In the genomic region with DNA sequence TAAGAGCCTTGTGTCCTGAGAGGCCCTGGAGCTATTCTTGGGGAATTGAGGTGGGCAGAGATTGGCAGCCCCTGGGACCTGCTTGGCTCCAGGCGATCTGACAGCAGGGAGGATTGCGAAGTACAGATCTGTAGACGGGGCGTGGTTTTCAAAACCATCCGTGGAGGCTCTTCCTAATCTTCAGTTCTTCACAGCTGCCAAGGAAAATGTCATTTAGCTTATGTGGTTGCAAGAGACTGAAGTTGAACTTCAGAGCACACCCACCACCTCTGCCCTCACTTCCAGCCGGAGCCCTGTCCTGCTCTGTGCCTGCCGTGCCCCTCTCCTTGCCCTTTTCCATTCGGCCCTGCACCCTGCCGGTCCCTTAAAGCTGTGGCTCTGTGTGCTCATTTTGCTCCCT, we compare ENCODE assay signal across 13 cellular contexts. TPM values are rescaled to one million over a fixed set of nuclear protein-coding genes. Genes with fewer than 3 reads are reported as not detected.
DNase-seq lines count a peak whose midpoint lies in the region; ATAC-seq, FAIRE-seq and TF ChIP-seq lines count a peak whose summit lies in the region.
"Had no signal": no experiment of that assay in that cellular context is flagged by ENCODE, and none has a peak within 500 bp of the region (broad histone marks: within the 10 kb centered on the region; RNA-seq: fewer than 3 reads in every experiment).

No MANE protein-coding gene starts in this region.

- no peak overlapping the region for H3K56ac ChIP-seq in IMR-90 (ENCODE audit: extremely low read depth, insufficient read depth, low read length)

- H3K9ac ChIP-seq in IMR-90 (ENCODE audit: low read depth, low read length): no peak overlapping the region
- H3K9ac ChIP-seq in kidney (ENCODE audit: low read length in 2 of 2): no peak overlapping the region

- 0 out of 2 replicates have a peak, but pooled peaks have one; percentile 10 for ATAC-seq in IMR-90 (ENCODE audit: low read depth)
- no peak for ATAC-seq in GM18907 (IDR thresholded peaks at IDR 0.05; ENCODE audit: unreplicated experiment)
- no peak for ATAC-seq in foreskin keratinocyte
- no peak for ATAC-seq in HG03521 (IDR thresholded peaks at IDR 0.05; ENCODE audit: unreplicated experiment)

- no TSS peak for BruUV-seq in IMR-90 (replicated peaks; lab: Mats Ljungman, UMichigan)

- no peak for FAIRE-seq in kidney (lab: Jason Lieb, UNC)

- no peak overlapping the region for H2BK15ac ChIP-seq in IMR-90 (ENCODE audit: low read depth, low read length)

- no peaks in the 10 kb centered on the region for H3K27me3 ChIP-seq in AG04450 (ENCODE audit: control insufficient read depth, insufficient read depth, low read length)
- H3K27me3 ChIP-seq in IMR-90 (ENCODE audit: control insufficient read depth, insufficient read depth, low read length): no peaks in the 10 kb centered on the region
- H3K27me3 ChIP-seq in foreskin keratinocyte: no peaks in the 10 kb centered on the region
- H3K27me3 ChIP-seq: body of pancreas had no signal

- peak overlapping the region; percentile 38 for H3K27ac Mint-ChIP-seq in chondrocyte (ENCODE audit: unreplicated experiment)

- peaks cover 46 to 76% of the 10 kb centered on the region in 2 experiments for H3K79me1 ChIP-seq in IMR-90 (ENCODE audit: low read depth in 1 of 2, low read length in 2 of 2)

- peaks cover 15% of the 10 kb centered on the region for H3K4me1 Mint-ChIP-seq in chondrocyte (ENCODE audit: low read depth)

- H3K27me3 Mint-ChIP-seq in chondrocyte (ENCODE audit: low read depth): no peaks in the 10 kb centered on the region

- peaks cover 5% of the 10 kb centered on the region for H3K9me1 ChIP-seq in IMR-90 (ENCODE audit: insufficient read depth, low read length)

- H3K14ac ChIP-seq in IMR-90 (replicated peaks; ENCODE audit: low read depth, low read length): no peak overlapping the region; the same call in 1 of the 2 replicates

- no peak overlapping the region for H2BK20ac ChIP-seq in IMR-90 (ENCODE audit: low read depth, low read length)

- H4K8ac ChIP-seq in IMR-90 (ENCODE audit: low read depth in 2 of 2, low read length in 2 of 2): no peak overlapping the region

- TF ChIP-seq RAD21 in IMR-90 (IDR thresholded peaks at IDR 0.05; ENCODE audit: low read length): no peak

- peak overlapping the region; percentile 11 for H3K27ac ChIP-seq in AG04450 (ENCODE audit: low read depth, low read length)
- H3K27ac ChIP-seq in IMR-90 (ENCODE audit: insufficient read depth, low read length): no peak overlapping the region
- H3K27ac ChIP-seq in kidney (ENCODE audit: low read depth in 2 of 2, low read length in 2 of 2): no peak overlapping the region
- no peak overlapping the region for H3K27ac ChIP-seq in foreskin keratinocyte

- H3K18ac ChIP-seq in IMR-90 (ENCODE audit: low read depth, low read length): no peak overlapping the region

- POLR2A ChIA-PET in AG04450 (lab: Yijun Ruan, JAX): interaction anchor here (1.6 kb wide), 1 partner anchor 68 kb away, joined by 3 read pairs; the partner anchor contains the start of gene UQCC5
- POLR2A ChIA-PET in IMR-90 (lab: Charles Lee; ENCODE audit: unreplicated experiment): no interaction called here

- no peak overlapping the region for H3K23ac ChIP-seq in IMR-90 (ENCODE audit: low read depth, low read length)

- H4K20me1 ChIP-seq in IMR-90 (ENCODE audit: insufficient read depth, low read length): peaks cover 58% of the 10 kb centered on the region

- TF ChIP-seq POLR2A in IMR-90 (IDR thresholded peaks at IDR 0.05; ENCODE audit: low read depth, low read length): no peak

- H3K4me3 Mint-ChIP-seq in chondrocyte (ENCODE audit: unreplicated experiment): no peak overlapping the region

- dilution Hi-C loops in IMR-90 (cut with HindIII; ENCODE audit: low sequenced_read_pairs, unreplicated experiment): no loop called here

- no peak overlapping the region for H3K4ac ChIP-seq in IMR-90 (ENCODE audit: low read depth, low read length)

- DNase-seq in AG04450 (ENCODE audit: low read depth, low spot score) (no peak), IMR-90 (no peak), chondrocyte (ENCODE audit: low spot score) (no peak), kidney (peak; percentile 50), foreskin keratinocyte (no peak), HK-2 (ENCODE audit: unreplicated experiment) (no peak)
- DNase-seq: mammary epithelial cell, NCI-H1436, OCI-M1 had no signal

- H3K4me2 ChIP-seq in IMR-90 (ENCODE audit: low read depth, low read length): no peak overlapping the region

- no peak overlapping the region for H2BK5ac ChIP-seq in IMR-90 (ENCODE audit: low read depth, low read length, poor library complexity, severe bottlenecking)

- H3K36me3 ChIP-seq in IMR-90 (ENCODE audit: control insufficient read depth, insufficient read depth, low read length) (peaks cover 47% of the 10 kb centered on the region), kidney (ENCODE audit: control insufficient read depth in 1 of 2, insufficient read depth in 2 of 2, low read length in 2 of 2) (peaks cover 18 to 19% of the 10 kb centered on the region in 2 donors)

- no peak overlapping the region for H2AFZ ChIP-seq in IMR-90 (replicated peaks; ENCODE audit: low read length, poor library complexity)

- CTCF ChIA-PET in AG04450 (lab: Charles Lee) (no interaction called here), IMR-90 (lab: Yijun Ruan, JAX) (interaction anchor here (0.6 kb wide), 1 partner anchor 97 kb away, joined by 4 read pairs; no protein-coding TSS in a partner anchor)

- no peak overlapping the region for H3K4me3 ChIP-seq in AG04450 (ENCODE audit: low read depth, low read length)
- H3K4me3 ChIP-seq in IMR-90 (ENCODE audit: insufficient read depth, low read depth, low read length): no peak overlapping the region
- H3K4me3 ChIP-seq in kidney (ENCODE audit: low read length in 2 of 2): no peak overlapping the region
- H3K4me3 ChIP-seq: body of pancreas had no signal

- in situ Hi-C loops in IMR-90 (cut with MboI; ENCODE audit: low sequenced_read_pairs): no loop called here

- intact Hi-C loops in IMR-90 (cut with micrococcal nuclease): no loop called here
- intact Hi-C loops in kidney (cut with DNase I): no loop called here

- H2AK5ac ChIP-seq in IMR-90 (ENCODE audit: low read depth, low read length): no peak overlapping the region

- no peak overlapping the region for H4K5ac ChIP-seq in IMR-90 (ENCODE audit: low read depth, low read length)

- TF ChIP-seq CTCF in AG04450 (IDR thresholded peaks at IDR 0.05; ENCODE audit: low read depth, low read length) (no peak), IMR-90 (conservative IDR thresholded peaks at IDR 0.05; ENCODE audit: low read depth, low read length) (no peak), chondrocyte (IDR thresholded peaks at IDR 0.05) (no peak), kidney (IDR thresholded peaks at IDR 0.05; ENCODE audit: borderline replicate concordance, extremely low read depth, insufficient read depth) (no peak), foreskin keratinocyte (conservative IDR thresholded peaks at IDR 0.05) (no peak)

- H3K9me3 Mint-ChIP-seq in chondrocyte (ENCODE audit: low read depth): no peaks in the 10 kb centered on the region

- H4K91ac ChIP-seq in IMR-90 (ENCODE audit: insufficient read depth, low read depth, low read length): no peak overlapping the region

- peaks cover 11% of the 10 kb centered on the region; the same call in 1 of the 2 replicates for H3K4me1 ChIP-seq in IMR-90 (ENCODE audit: control insufficient read depth, insufficient read depth, low read length)
- H3K4me1 ChIP-seq in kidney (ENCODE audit: control insufficient read depth in 1 of 2, insufficient read depth in 1 of 2, low read depth in 1 of 2, low read length in 2 of 2): peaks cover 0 to 2% of the 10 kb centered on the region in 2 donors
- H3K4me1 ChIP-seq in foreskin keratinocyte: no peaks in the 10 kb centered on the region

- H2BK120ac ChIP-seq in IMR-90 (ENCODE audit: low read depth, low read length): no peak overlapping the region

- WGBS in IMR-90 (ENCODE audit: extremely low coverage in 2 of 2, insufficient read length in 1 of 2), 2 experiments: no CpG with 5 or more reads among the region's 9 CpGs

- H2AK9ac ChIP-seq in IMR-90 (replicated peaks; ENCODE audit: low read depth, low read length, poor library complexity): no peak overlapping the region

- no peaks in the 10 kb centered on the region for H3K9me3 ChIP-seq in AG04450 (ENCODE audit: control insufficient read depth, insufficient read depth, low read length)
- H3K9me3 ChIP-seq in IMR-90 (ENCODE audit: control insufficient read depth, insufficient read depth, low read length): no peaks in the 10 kb centered on the region
- no peaks in the 10 kb centered on the region for H3K9me3 ChIP-seq in kidney (ENCODE audit: control insufficient read depth in 1 of 2, low read length in 2 of 2)
- H3K9me3 ChIP-seq: body of pancreas had no signal

- H3K36me3 Mint-ChIP-seq in chondrocyte (ENCODE audit: low read depth): peaks cover 8% of the 10 kb centered on the region

RNA-seq across cellular contexts. Expression of gene NISCH, which starts 12.9 kb away (rescaled TPM):
- 71.0 and 73.0 TPM in 2 replicates for polyA plus RNA-seq in AG04450 (2011; rRNA removed)
- 104 and 115 TPM in 2 replicates for polyA minus RNA-seq in AG04450 (2011; rRNA and poly(A)+ RNA removed)
- total RNA-seq in IMR-90 (2012; rRNA removed): 34.2 and 36.9 TPM in 2 replicates
- polyA plus RNA-seq in IMR-90 (2012; rRNA removed): 86.0 and 92.2 TPM in 2 replicates
- polyA plus RNA-seq in IMR-90 (2012; cell fraction: cytosol; rRNA removed): 37.7 and 53.7 TPM in 2 replicates
- 524 and 765 TPM in 2 replicates for polyA plus RNA-seq in IMR-90 (2012; cell fraction: nucleus; rRNA removed; ENCODE audit: low replicate concordance)
- total RNA-seq in chondrocyte: 97.6 to 121 TPM (median 101 TPM) in 3 replicates
- 98.7 TPM for total RNA-seq in kidney
- 36.1 TPM for polyA plus RNA-seq in kidney (ENCODE audit: insufficient read depth, low read depth, low replicate concordance)
- 40.3 and 52.9 TPM in 2 replicates for total RNA-seq in foreskin keratinocyte
- polyA plus RNA-seq in foreskin keratinocyte: 20.9 and 23.9 TPM in 2 replicates

RNA-seq across cellular contexts. Expression of gene TNNC1, which starts 14.5 kb away (rescaled TPM):
- 1.7 and 1.9 TPM in 2 replicates for polyA plus RNA-seq in AG04450 (2011; rRNA removed)
- polyA minus RNA-seq in AG04450 (2011; rRNA and poly(A)+ RNA removed): 1.4 and 2.0 TPM in 2 replicates
- 1.1 and 1.3 TPM in 2 replicates for total RNA-seq in IMR-90 (2012; rRNA removed)
- 4.0 and 4.6 TPM in 2 replicates for polyA plus RNA-seq in IMR-90 (2012; rRNA removed)
- polyA plus RNA-seq in IMR-90 (2012; cell fraction: cytosol; rRNA removed): 1.8 and 2.3 TPM in 2 replicates
- polyA plus RNA-seq in IMR-90 (2012; cell fraction: nucleus; rRNA removed; ENCODE audit: low replicate concordance): 3.4 and 6.2 TPM in 2 replicates
- total RNA-seq in chondrocyte: 3.3 to 13.7 TPM (median 12.7 TPM) in 3 replicates
- total RNA-seq in kidney: 2.2 TPM
- polyA plus RNA-seq in kidney (ENCODE audit: insufficient read depth, low read depth, low replicate concordance): 86.6 TPM
- not detected in 2 replicates for total RNA-seq in foreskin keratinocyte
- 0.19 TPM in 2 replicates for polyA plus RNA-seq in foreskin keratinocyte
- total RNA-seq: glomerular endothelial cell had no signal

RNA-seq across cellular contexts. Expression of gene SEMA3G, which starts 23.4 kb away (rescaled TPM):
- polyA plus RNA-seq in AG04450 (2011; rRNA removed) (0.02 TPM in 1 of 2 replicates, not detected in the other), IMR-90 (2012; rRNA removed) (0.04 and 0.07 TPM in 2 replicates), kidney (ENCODE audit: insufficient read depth, low read depth, low replicate concordance) (28.2 TPM), foreskin keratinocyte (0.06 and 0.11 TPM in 2 replicates)
- polyA minus RNA-seq in AG04450 (2011; rRNA and poly(A)+ RNA removed): 0.28 TPM in 1 of 2 replicates, not detected in the other
- total RNA-seq in IMR-90 (2012; rRNA removed) (not detected in 2 replicates), chondrocyte (0.17 TPM in 1 of 3 replicates, not detected in the others), kidney (25.7 TPM), foreskin keratinocyte (0.10 and 0.21 TPM in 2 replicates)
- polyA plus RNA-seq in IMR-90 (2012; cell fraction: cytosol; rRNA removed): 0.01 and 0.07 TPM in 2 replicates
- polyA plus RNA-seq in IMR-90 (2012; cell fraction: nucleus; rRNA removed; ENCODE audit: low replicate concordance): 0.01 and 0.03 TPM in 2 replicates

RNA-seq across cellular contexts. Expression of gene STAB1, which starts 26.8 kb away (rescaled TPM):
- polyA plus RNA-seq in AG04450 (2011; rRNA removed) (0.02 TPM in 1 of 2 replicates, not detected in the other), IMR-90 (2012; rRNA removed) (0.04 TPM in 1 of 2 replicates, not detected in the other), kidney (ENCODE audit: insufficient read depth, low read depth, low replicate concordance) (98.4 TPM), foreskin keratinocyte (0.01 and 0.08 TPM in 2 replicates)
- polyA minus RNA-seq in AG04450 (2011; rRNA and poly(A)+ RNA removed): 0.09 TPM in 1 of 2 replicates, not detected in the other
- total RNA-seq in IMR-90 (2012; rRNA removed) (not detected in 2 replicates), chondrocyte (not detected in 3 replicates), kidney (379 TPM), foreskin keratinocyte (not detected in 2 replicates)
- 0.04 TPM in 1 of 2 replicates, not detected in the other for polyA plus RNA-seq in IMR-90 (2012; cell fraction: cytosol; rRNA removed)
- polyA plus RNA-seq in IMR-90 (2012; cell fraction: nucleus; rRNA removed; ENCODE audit: low replicate concordance): 0.24 and 0.60 TPM in 2 replicates

RNA-seq across cellular contexts. Expression of gene PHF7, which starts 57.9 kb away (rescaled TPM):
- polyA plus RNA-seq in AG04450 (2011; rRNA removed): 1.8 and 2.6 TPM in 2 replicates
- polyA minus RNA-seq in AG04450 (2011; rRNA and poly(A)+ RNA removed): 1.1 and 3.6 TPM in 2 replicates
- 2.5 and 2.9 TPM in 2 replicates for total RNA-seq in IMR-90 (2012; rRNA removed)
- polyA plus RNA-seq in IMR-90 (2012; rRNA removed): 2.1 and 2.8 TPM in 2 replicates
- polyA plus RNA-seq in IMR-90 (2012; cell fraction: cytosol; rRNA removed): 0.81 and 1.0 TPM in 2 replicates
- 2.0 and 8.4 TPM in 2 replicates for polyA plus RNA-seq in IMR-90 (2012; cell fraction: nucleus; rRNA removed; ENCODE audit: low replicate concordance)
- total RNA-seq in chondrocyte: 5.1 to 7.1 TPM (median 5.5 TPM) in 3 replicates
- total RNA-seq in kidney: 8.8 TPM
- 3.9 TPM for polyA plus RNA-seq in kidney (ENCODE audit: insufficient read depth, low read depth, low replicate concordance)
- total RNA-seq in foreskin keratinocyte: 8.2 and 8.6 TPM in 2 replicates
- polyA plus RNA-seq in foreskin keratinocyte: 4.9 and 5.6 TPM in 2 replicates

Comparison
In these comparisons a context has a peak if more than half of its experiments do, and no peak if none do; other contexts are left out.
1. RNA of gene SEMA3G, which starts 23.4 kb away (total RNA-seq): 25.7 TPM in kidney (single experiment); 0.10 to 0.21 TPM in foreskin keratinocyte, 0.17 TPM in chondrocyte and not detected in IMR-90; every median in the first group is over 10 times any median in the second.